8 cellular contexts compared by ENCODE assay signal in genomic region chr11:17388609-17389204, GRCh38. TPM values are rescaled to one million over a fixed set of nuclear protein-coding genes. Genes with fewer than 3 reads are reported as not detected.
DNase-seq lines count a peak whose midpoint lies in the region; ATAC-seq and TF ChIP-seq lines count a peak whose summit lies in the region.

Gene KCNJ11 (minus strand): TSS chr11:17388659. CDS start chr11:17388091, 568 bp downstream.

- peaks cover 12% of the 10 kb centered on the region for H3K36me3 Mint-ChIP-seq in Caco-2 (ENCODE audit: insufficient read depth, unreplicated experiment)
- H3K36me3 Mint-ChIP-seq in immature natural killer cell = no peaks in the 10 kb centered on the region

- TF ChIP-seq CTCF in Caco-2 (IDR thresholded peaks at IDR 0.05; ENCODE audit: insufficient read depth in 1 of 2, low read depth in 1 of 2, low read length in 1 of 2, severe bottlenecking in 1 of 2, unreplicated experiment in 1 of 2) = peak in 1 of 2 experiments; percentile 41
- TF ChIP-seq CTCF in ascending aorta (IDR thresholded peaks at IDR 0.05) = no peak
- no peak for TF ChIP-seq CTCF in stomach (IDR thresholded peaks at IDR 0.05)

- H3K27me3 Mint-ChIP-seq in Caco-2 (ENCODE audit: insufficient read depth, unreplicated experiment) (peaks cover 5% of the 10 kb centered on the region), immature natural killer cell (ENCODE audit: low read depth in 3 of 3) (peaks cover 0 to 1% (median 0%) of the 10 kb centered on the region in 3 donors)

- DNase-seq in Caco-2 = peak in 1 of 2 experiments; percentile 58
- peak; percentile 34 for DNase-seq in HuH-7.5 (ENCODE audit: low spot score)
- DNase-seq in ascending aorta (ENCODE audit: low spot score in 2 of 2) = no peak
- DNase-seq in immature natural killer cell = no peak
- DNase-seq in stomach = peak; percentile 35
- no peak for DNase-seq in stimulated activated CD4-positive, alpha-beta T cell treated with anti-CD3 and anti-CD28 coated beads, Interleukin-2, amount 100 ng/mL, for 24 hours
- no peak for DNase-seq in substantia nigra (lab: John Stamatoyannopoulos, UW)

- H3K9me3 ChIP-seq in Caco-2 (no peaks in the 10 kb centered on the region), ascending aorta (no peaks in the 10 kb centered on the region), stomach (no peaks in the 10 kb centered on the region)

- TF ChIP-seq EP300 in stomach (IDR thresholded peaks at IDR 0.05) = no peak

- no peaks in the 10 kb centered on the region; the same call in none of the 2 replicates for H3K27me3 ChIP-seq in Caco-2 (replicated peaks; ENCODE audit: control insufficient read depth, insufficient read depth, low read length)
- no peaks in the 10 kb centered on the region for H3K27me3 ChIP-seq in ascending aorta
- peaks cover 0 to 15% (median 0%) of the 10 kb centered on the region in 3 donors for H3K27me3 ChIP-seq in stomach

- H3K4me3 Mint-ChIP-seq in Caco-2 (ENCODE audit: unreplicated experiment) (peak within 1 kb of the TSS; percentile 77), immature natural killer cell (peak within 1 kb of the TSS; percentile 74 to 86 (median 83))

- H3K36me3 ChIP-seq in Caco-2 (ENCODE audit: control insufficient read depth, insufficient read depth, low read length) (no peaks in the 10 kb centered on the region), ascending aorta (no peaks in the 10 kb centered on the region), stomach (no peaks in the 10 kb centered on the region)

- no TSS peak for BruUV-seq in Caco-2 (replicated peaks; lab: Mats Ljungman, UMichigan)

- CTCF ChIA-PET in Caco-2 (lab: Charles Lee) = interaction anchor here (0.6 to 1.6 kb wide), 20 partner anchors 12 to 180 kb away, joined by 3 to 12 read pairs (median 4); partner anchors contain the start of gene USH1C

- intact Hi-C loops in Caco-2 (cut with micrococcal nuclease; ENCODE audit: unreplicated experiment) (no loop called here), ascending aorta (cut with DNase I) (loop anchor here (5.0 to 10.0 kb wide), 2 partner anchors 181 to 586 kb away; partner anchors contain the start of gene PIK3C2A), stomach (cut with DNase I; ENCODE audit: low total_unique reads) (no loop called here)

- 2 to 7% (median 3%) methylated on average over 25 to 53 of the region's 53 CpGs for WGBS in stomach, 5 donors

- H3K27ac Mint-ChIP-seq in Caco-2 (ENCODE audit: unreplicated experiment) = peak within 1 kb of the TSS; percentile 23
- H3K27ac Mint-ChIP-seq in immature natural killer cell = peak within 1 kb of the TSS in 4 of 6 donors; percentile 31 to 69 (median 42)

- H3K27ac ChIP-seq in ascending aorta (peak within 1 kb of the TSS in 1 of 2 donors; percentile 20), stomach (peak within 1 kb of the TSS; percentile 75 to 92 (median 78)), substantia nigra (ENCODE audit: low read depth, low read length, poor library complexity, severe bottlenecking) (no peak within 1 kb of the TSS)

- H3K4me1 ChIP-seq in Caco-2 (peaks cover 3% of the 10 kb centered on the region; the same call in 1 of the 2 replicates), ascending aorta (peaks cover 7 to 8% of the 10 kb centered on the region in 2 donors), stomach (peaks cover 4 to 38% (median 18%) of the 10 kb centered on the region in 4 donors)

- peak; percentile 31 for ATAC-seq in GM21367 (IDR thresholded peaks at IDR 0.05; ENCODE audit: unreplicated experiment)

- TF ChIP-seq POLR2A in stomach (IDR thresholded peaks at IDR 0.05) = no peak

- H3K4me3 ChIP-seq in Caco-2 (ENCODE audit: low read depth, low read length) (peak within 1 kb of the TSS; percentile 72), ascending aorta (peak within 1 kb of the TSS; percentile 57 to 67), stomach (peak within 1 kb of the TSS; percentile 51 to 62 (median 60))

- H3K9me3 Mint-ChIP-seq in Caco-2 (ENCODE audit: unreplicated experiment) (no peaks in the 10 kb centered on the region), immature natural killer cell (no peaks in the 10 kb centered on the region)

- POLR2A ChIA-PET in Caco-2 (lab: Charles Lee) = no interaction called here

- H3K4me1 Mint-ChIP-seq in Caco-2 (ENCODE audit: low read depth, unreplicated experiment) = no peaks in the 10 kb centered on the region
- peaks cover 5 to 9% of the 10 kb centered on the region in 2 donors for H3K4me1 Mint-ChIP-seq in immature natural killer cell

RNA-seq across cellular contexts. Expression of gene KCNJ11, which starts in this region (rescaled TPM):
- total RNA-seq in Caco-2 (2022) = 2.3 and 3.4 TPM in 2 replicates
- total RNA-seq in ascending aorta = not detected
- not detected for polyA plus RNA-seq in immature natural killer cell
- total RNA-seq in stomach = 10 to 100 TPM in 1 of 5 donors, 1 to 10 TPM in 3, not detected in 1; 1.5 to 22.9 (median 4.7) TPM
- polyA plus RNA-seq in stomach = 10 to 100 TPM in 1 of 3 donors, 1 to 10 TPM in 2; 7.2 to 14.2 (median 7.7) TPM

Comparison
In these comparisons a context has a peak if more than half of its experiments do, and no peak if none do; other contexts are left out.
1. RNA of gene KCNJ11 (polyA plus RNA-seq): 7.2 to 14.2 TPM in stomach; not detected in immature natural killer cell; every median in the first group is over 4 times any median in the second.
2. DNase-seq: peak in HuH-7.5 (single experiment) and stomach (single experiment); none in ascending aorta (0 of 2), immature natural killer cell (0 of 3), stimulated activated CD4-positive, alpha-beta T cell treated with anti-CD3 and anti-CD28 coated beads, Interleukin-2, amount 100 ng/mL, for 24 hours (0 of 2) and substantia nigra (0 of 49).
3. Peak in every context shown above with its lines, with median percentiles within 50 percentile points of each other: H3K4me3 ChIP-seq.